19 cellular contexts compared by ENCODE assay signal in the genomic region with DNA sequence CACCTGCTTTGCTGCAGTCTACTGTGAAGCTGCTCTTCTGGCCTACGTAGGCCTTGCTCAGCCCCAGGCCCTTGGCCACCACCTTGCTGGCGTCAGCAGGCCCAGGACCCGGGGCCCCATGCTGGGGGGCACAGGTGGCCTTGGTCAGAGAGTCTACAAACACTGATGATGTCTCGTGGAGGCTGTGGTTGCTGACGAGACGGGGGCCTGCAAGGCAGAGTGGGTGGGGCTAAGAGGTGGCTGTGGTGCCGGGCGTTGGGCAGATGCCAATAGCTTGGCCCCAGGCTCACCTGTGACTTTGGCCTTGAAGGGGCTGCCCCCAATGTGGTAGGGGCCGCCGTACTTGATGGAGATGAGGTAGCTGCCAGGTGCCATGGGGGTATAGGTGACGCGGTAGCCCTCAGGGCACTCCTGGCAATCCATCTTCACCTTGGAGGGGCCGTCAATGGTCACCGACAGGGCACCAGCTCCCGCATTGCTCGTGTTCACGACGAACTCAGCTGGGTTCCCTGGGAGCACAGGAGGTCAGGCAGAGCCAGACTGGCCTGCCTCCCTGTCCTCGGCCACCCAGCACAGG. TPM values are rescaled to one million over a fixed set of nuclear protein-coding genes. Genes with fewer than 3 reads are reported as not detected.
DNase-seq lines count a peak whose midpoint lies in the region; ATAC-seq and TF ChIP-seq lines count a peak whose summit lies in the region.
"Had no signal": no experiment of that assay in that cellular context is flagged by ENCODE, and none has a peak within 500 bp of the region (broad histone marks: within the 10 kb centered on the region; RNA-seq: fewer than 3 reads in every experiment).

No MANE protein-coding gene starts in this region.

- 82 to 86% (median 83%) methylated on average over 11 to 19 of the region's 19 CpGs for WGBS in psoas muscle, 3 donors

- H3K27me3 Mint-ChIP-seq in activated T-cell treated with anti-CD3 and anti-CD28 coated beads, Interleukin-2, amount 50 U/mL, for 4 hours (ENCODE audit: low read depth) = no peaks in the 10 kb centered on the region
- H3K27me3 Mint-ChIP-seq in HFFc6 (ENCODE audit: insufficient read depth) = peaks cover 12% of the 10 kb centered on the region

- H3K4me1 ChIP-seq in effector memory CD4-positive, alpha-beta T cell (ENCODE audit: control insufficient read depth, insufficient read depth, low read length, poor library complexity, severe bottlenecking) = peaks cover 70% of the 10 kb centered on the region
- no peaks in the 10 kb centered on the region for H3K4me1 ChIP-seq in psoas muscle

- H3K36me3 ChIP-seq in effector memory CD4-positive, alpha-beta T cell (ENCODE audit: control insufficient read depth, insufficient read depth, low read length) = peaks cover 55% of the 10 kb centered on the region
- peaks cover 0 to 34% of the 10 kb centered on the region in 2 donors for H3K36me3 ChIP-seq in psoas muscle (ENCODE audit: insufficient read depth in 1 of 2, low read depth in 1 of 2)

- H3K4me1 Mint-ChIP-seq in activated T-cell treated with anti-CD3 and anti-CD28 coated beads, Interleukin-2, amount 50 U/mL, for 4 hours (ENCODE audit: low read depth) = peaks cover 39% of the 10 kb centered on the region
- peaks cover 6% of the 10 kb centered on the region for H3K4me1 Mint-ChIP-seq in HFFc6 (ENCODE audit: low read depth)

- no peak for ATAC-seq in activated T-cell treated with anti-CD3 and anti-CD28 coated beads, Interleukin-2, amount 50 U/mL, for 4 hours
- ATAC-seq in psoas muscle (no peak), HG03565 (IDR thresholded peaks at IDR 0.05; ENCODE audit: unreplicated experiment) (no peak), HG02938 (IDR thresholded peaks at IDR 0.05; ENCODE audit: unreplicated experiment) (no peak)
- ATAC-seq: activated naive CD4-positive, alpha-beta T cell treated with anti-CD3 and anti-CD28 coated beads, Interleukin-2, amount 50 U/mL, for 72 hours had no signal

- intact Hi-C loops in psoas muscle (cut with DNase I) = no loop called here

- H3K27ac Mint-ChIP-seq in HFFc6 = peak overlapping the region; percentile 29; the same call in 1 of the 2 replicates

- peaks cover 2% of the 10 kb centered on the region for H3K36me3 Mint-ChIP-seq in activated T-cell treated with anti-CD3 and anti-CD28 coated beads, Interleukin-2, amount 50 U/mL, for 4 hours (ENCODE audit: insufficient read depth)
- no peaks in the 10 kb centered on the region for H3K36me3 Mint-ChIP-seq in HFFc6 (ENCODE audit: low read depth)
- H3K36me3 Mint-ChIP-seq: activated naive CD4-positive, alpha-beta T cell treated with anti-CD3 and anti-CD28 coated beads, Interleukin-2, amount 50 U/mL, for 72 hours had no signal

- H3K4me3 ChIP-seq in effector memory CD4-positive, alpha-beta T cell (ENCODE audit: insufficient read depth, low read depth, low read length, poor library complexity, severe bottlenecking) = no peak overlapping the region
- no peak overlapping the region for H3K4me3 ChIP-seq in psoas muscle
- H3K4me3 ChIP-seq: MG63, skin epidermis had no signal

- H3K4me3 Mint-ChIP-seq in activated T-cell treated with anti-CD3 and anti-CD28 coated beads, Interleukin-2, amount 50 U/mL, for 4 hours = no peak overlapping the region
- H3K4me3 Mint-ChIP-seq in HFFc6 = no peak overlapping the region

- H3K9me3 Mint-ChIP-seq in activated T-cell treated with anti-CD3 and anti-CD28 coated beads, Interleukin-2, amount 50 U/mL, for 4 hours = no peaks in the 10 kb centered on the region
- H3K9me3 Mint-ChIP-seq in HFFc6 = no peaks in the 10 kb centered on the region
- H3K9me3 Mint-ChIP-seq: activated naive CD4-positive, alpha-beta T cell treated with anti-CD3 and anti-CD28 coated beads, Interleukin-2, amount 50 U/mL, for 72 hours had no signal

- H3K27ac ChIP-seq in effector memory CD4-positive, alpha-beta T cell (ENCODE audit: insufficient read depth, low read length, poor library complexity, severe bottlenecking) = peak overlapping the region; percentile 25
- no peak overlapping the region for H3K27ac ChIP-seq in psoas muscle
- H3K27ac ChIP-seq: epithelial cell of prostate had no signal

- TF ChIP-seq CTCF in HFFc6 (IDR thresholded peaks at IDR 0.05) (no peak), psoas muscle (IDR thresholded peaks at IDR 0.05) (no peak)

- H3K9me3 ChIP-seq in effector memory CD4-positive, alpha-beta T cell (ENCODE audit: control insufficient read depth, low read length) = no peaks in the 10 kb centered on the region
- no peaks in the 10 kb centered on the region for H3K9me3 ChIP-seq in psoas muscle
- H3K9me3 ChIP-seq: MG63 had no signal

- peak; percentile 39 for DNase-seq in activated T-cell treated with anti-CD3 and anti-CD28 coated beads, Interleukin-2, amount 50 U/mL, for 1 hour
- no peak for DNase-seq in activated T-cell treated with anti-CD3 and anti-CD28 coated beads, Interleukin-2, amount 50 U/mL, for 4 hours
- DNase-seq in HFFc6 (no peak), psoas muscle (peak; percentile 11 to 30), mesenteric fat pad (ENCODE audit: low spot score) (no peak)
- no peak for DNase-seq in effector memory CD4-positive, alpha-beta T cell
- DNase-seq: activated CD4-positive, alpha-beta T cell treated with anti-CD3 and anti-CD28 coated beads, Interleukin-2, amount 50 U/mL, for 4 hours; MG63; NCI-H2029; NCI-H748 treated with DMSO at 0.1 percent for 48 hours; substantia nigra; T1000 had no signal

- no peaks in the 10 kb centered on the region for H3K27me3 ChIP-seq in effector memory CD4-positive, alpha-beta T cell (replicated peaks; ENCODE audit: control insufficient read depth, insufficient read depth, low read length, poor library complexity, severe bottlenecking)
- H3K27me3 ChIP-seq in psoas muscle (ENCODE audit: insufficient read depth in 3 of 3, low read length in 2 of 3) = no peaks in the 10 kb centered on the region
- H3K27me3 ChIP-seq: MG63 had no signal

RNA-seq across cellular contexts. Expression of a gene that starts 25.0 kb away (rescaled TPM):
- 100 to 1,000 TPM; 765 to 924 (median 866) TPM for total RNA-seq in activated T-cell treated with anti-CD3 and anti-CD28 coated beads, Interleukin-2, amount 50 U/mL, for 4 hours
- 1,000 to 10,000 TPM; 2,260 to 2,886 (median 2,666) TPM for total RNA-seq in HFFc6 (2021; fragmentation: NEBNext Ultra II Directional; extraction: Animal tissue kit (Norgen Biotek cat#: 25700))
- total RNA-seq in psoas muscle (10 to 100 TPM; 66.9 to 92.5 (median 76.4) TPM), mesenteric fat pad (1,133 TPM)
- 100 to 1,000 TPM in 1 of 3 donors, 10 to 100 TPM in 2; 45.7 to 106 (median 56.0) TPM for polyA plus RNA-seq in psoas muscle

RNA-seq across cellular contexts. Expression of a gene that starts 29.6 kb away (rescaled TPM):
- 100 to 1,000 TPM; 107 to 113 (median 111) TPM for total RNA-seq in activated T-cell treated with anti-CD3 and anti-CD28 coated beads, Interleukin-2, amount 50 U/mL, for 4 hours
- total RNA-seq in HFFc6 (2021; fragmentation: NEBNext Ultra II Directional; extraction: Animal tissue kit (Norgen Biotek cat#: 25700)) = 100 to 1,000 TPM in 4 of 6 experiments, 10 to 100 TPM in 2; 84.8 to 119 (median 108) TPM
- 10 to 100 TPM; 61.1 to 78.2 (median 66.5) TPM for total RNA-seq in psoas muscle
- 100 to 1,000 TPM in 1 of 3 donors, 10 to 100 TPM in 2; 91.6 to 101 (median 94.9) TPM for polyA plus RNA-seq in psoas muscle
- total RNA-seq in mesenteric fat pad = 57.4 TPM

RNA-seq across cellular contexts. Expression of a gene that starts 48.7 kb away (rescaled TPM):
- 1,000 to 10,000 TPM; 3,297 to 3,503 (median 3,452) TPM for total RNA-seq in activated T-cell treated with anti-CD3 and anti-CD28 coated beads, Interleukin-2, amount 50 U/mL, for 4 hours
- 1,000 to 10,000 TPM; 1,764 to 1,978 (median 1,934) TPM for total RNA-seq in HFFc6 (2021; fragmentation: NEBNext Ultra II Directional; extraction: Animal tissue kit (Norgen Biotek cat#: 25700))
- total RNA-seq in psoas muscle (1,000 to 10,000 TPM; 1,403 to 2,633 (median 2,325) TPM), mesenteric fat pad (2,424 TPM)
- polyA plus RNA-seq in psoas muscle = 1,000 to 10,000 TPM; 4,938 to 5,433 (median 5,248) TPM

RNA-seq across cellular contexts. Expression of a gene that starts 53.9 kb away (rescaled TPM):
- total RNA-seq in activated T-cell treated with anti-CD3 and anti-CD28 coated beads, Interleukin-2, amount 50 U/mL, for 4 hours = not detected
- not detected for total RNA-seq in HFFc6 (2021; fragmentation: NEBNext Ultra II Directional; extraction: Animal tissue kit (Norgen Biotek cat#: 25700))
- under 1 TPM in 3 of 4 donors, not detected in 1; 0.19 to 0.44 (median 0.26) TPM for total RNA-seq in psoas muscle
- polyA plus RNA-seq in psoas muscle = under 1 TPM; 0.24 to 0.52 (median 0.30) TPM
- 0.80 TPM for total RNA-seq in mesenteric fat pad
- total RNA-seq: A673 had no signal

RNA-seq across cellular contexts. Expression of a gene that starts 54.5 kb away (rescaled TPM):
- total RNA-seq in activated T-cell treated with anti-CD3 and anti-CD28 coated beads, Interleukin-2, amount 50 U/mL, for 4 hours = not detected
- total RNA-seq in HFFc6 (2021; fragmentation: NEBNext Ultra II Directional; extraction: Animal tissue kit (Norgen Biotek cat#: 25700)) = not detected
- total RNA-seq in psoas muscle (not detected), mesenteric fat pad (not detected)
- not detected for polyA plus RNA-seq in psoas muscle
- total RNA-seq: A673; activated naive CD4-positive, alpha-beta T cell treated with anti-CD3 and anti-CD28 coated beads, Interleukin-2, amount 50 U/mL, for 72 hours had no signal
- polyA plus RNA-seq: neural cell had no signal

Comparison
In these comparisons a context has a peak if more than half of its experiments do, and no peak if none do; other contexts are left out.
1. DNase-seq: peak in activated T-cell treated with anti-CD3 and anti-CD28 coated beads, Interleukin-2, amount 50 U/mL, for 1 hour (single experiment) and psoas muscle (2 of 2); none in activated T-cell treated with anti-CD3 and anti-CD28 coated beads, Interleukin-2, amount 50 U/mL, for 4 hours (single experiment), HFFc6 (single experiment), effector memory CD4-positive, alpha-beta T cell (0 of 3) and mesenteric fat pad (single experiment).
2. RNA of a gene that starts 25.0 kb away (total RNA-seq): 2,260 to 2,886 TPM in HFFc6, 1,133 TPM in mesenteric fat pad (single experiment) and 765 to 924 TPM in activated T-cell treated with anti-CD3 and anti-CD28 coated beads, Interleukin-2, amount 50 U/mL, for 4 hours; 66.9 to 92.5 TPM in psoas muscle; every median in the first group is over 4 times any median in the second.